Comparison of ENCODE assay signal across 8 cellular contexts in genomic region chr12:14167005-14167628, GRCh38.
DNase-seq lines count a peak whose midpoint lies in the region; ATAC-seq, FAIRE-seq and TF ChIP-seq lines count a peak whose summit lies in the region.

No MANE protein-coding gene starts in this region.

- POLR2A ChIA-PET in SK-N-SH (lab: Yijun Ruan, JAX) = no interaction called here

- 3% methylated on average over 4 of the region's 4 CpGs for WGBS in SK-N-SH (ENCODE audit: low lambda C conversion rate)

- TF ChIP-seq EP300 in SK-N-SH (IDR thresholded peaks at IDR 0.05; ENCODE audit: borderline replicate concordance in 1 of 2, low read depth in 1 of 2, low read length in 1 of 2) = no peak

- no peaks in the 10 kb centered on the region; the same call in 1 of the 2 replicates for H3K27me3 ChIP-seq in SK-N-SH (ENCODE audit: insufficient read depth)

- DNase-seq in AG08396 (ENCODE audit: low spot score) (peak; percentile 75), GM12891 (ENCODE audit: insufficient read length, low spot score) (peak; percentile 34), M059J (ENCODE audit: low read depth) (peak; percentile 50), SK-N-SH (peak; percentile 67), cardiac fibroblast (ENCODE audit: low read depth in 2 of 2) (peak; percentile 64 to 66), left colon (peak in 1 of 2 donors; percentile 40)
- DNase-seq in stimulated activated CD4-positive, alpha-beta T cell treated with anti-CD3 and anti-CD28 coated beads, Interleukin-4, amount 100 ng/mL, for 4 hours = peak; percentile 8 to 9

- H3K9me2 ChIP-seq in SK-N-SH = no peaks in the 10 kb centered on the region

- peak; percentile 95 for TF ChIP-seq CTCF in SK-N-SH (IDR thresholded peaks at IDR 0.05)
- TF ChIP-seq CTCF in cardiac fibroblast (IDR thresholded peaks at IDR 0.05; ENCODE audit: low read depth, low read length) = peak; percentile 96

- H4K20me1 ChIP-seq in SK-N-SH (ENCODE audit: insufficient read depth) = no peaks in the 10 kb centered on the region

- H3K4me1 ChIP-seq in SK-N-SH (ENCODE audit: control insufficient read depth in 1 of 2, insufficient read depth in 2 of 2, low read depth in 1 of 2, low read length in 1 of 2) = no peaks in the 10 kb centered on the region

- H3K27ac ChIP-seq in SK-N-SH (ENCODE audit: low read depth in 2 of 2, low read length in 1 of 2) = no peak overlapping the region

- no peak overlapping the region for H3K4me2 ChIP-seq in SK-N-SH

- H3K9ac ChIP-seq in SK-N-SH = no peak overlapping the region

- intact Hi-C loops in left colon (cut with DNase I, micrococcal nuclease) = loop anchor here in 1 of 2 donors (5.0 kb wide), 1 partner anchor 305 kb away; no protein-coding TSS in a partner anchor

- no peak for TF ChIP-seq POLR2A in GM12891 (IDR thresholded peaks at IDR 0.05; ENCODE audit: low read depth, low read length)

- CTCF ChIA-PET in SK-N-SH (lab: Yijun Ruan, JAX) = interaction anchor here (0.6 to 3.1 kb wide), 34 partner anchors 8 to 955 kb away, joined by 3 to 35 read pairs (median 4); no protein-coding TSS in a partner anchor

- H3K79me2 ChIP-seq in SK-N-SH (ENCODE audit: insufficient read depth) = no peaks in the 10 kb centered on the region

- FAIRE-seq in GM12891 (lab: Jason Lieb, UNC) = peak; percentile 33

- H3K4me3 ChIP-seq in SK-N-SH (ENCODE audit: low read depth in 2 of 2, low read length in 1 of 2) = no peak overlapping the region
- H3K4me3 ChIP-seq in cardiac fibroblast (replicated peaks in 1 of 2; ENCODE audit: low read depth in 2 of 2, low read length in 2 of 2) = no peak overlapping the region

- ATAC-seq in left colon (peak; percentile 50), GM21825 (IDR thresholded peaks at IDR 0.05; ENCODE audit: unreplicated experiment) (no peak)

- peak; percentile 92 for TF ChIP-seq RAD21 in SK-N-SH (IDR thresholded peaks at IDR 0.05; ENCODE audit: low read length)

- no peak overlapping the region for H2AFZ ChIP-seq in SK-N-SH (ENCODE audit: low read depth)

- H3K9me3 ChIP-seq in SK-N-SH = no peaks in the 10 kb centered on the region

- no peaks in the 10 kb centered on the region for H3F3A ChIP-seq in SK-N-SH (replicated peaks; ENCODE audit: insufficient read depth)

- H3K36me3 ChIP-seq in SK-N-SH (replicated peaks in 1 of 2; ENCODE audit: control insufficient read depth in 1 of 2, insufficient read depth in 2 of 2, low read length in 1 of 2) = no peaks in the 10 kb centered on the region

TF ChIP-seq in GM12891, 5 proteins besides CTCF, POLR2A, EP300 and RAD21:
- TF ChIP-seq POLR2AphosphoS5 (IDR thresholded peaks at IDR 0.05; ENCODE audit: low read depth, low read length) (no peak), PAX5 (IDR thresholded peaks at IDR 0.05; ENCODE audit: insufficient read depth, low read length, severe bottlenecking) (no peak), TAF1 (IDR thresholded peaks at IDR 0.05; ENCODE audit: low read depth, low read length) (no peak), SPI1 (IDR thresholded peaks at IDR 0.05; ENCODE audit: low read depth, low read length) (no peak), POU2F2 (IDR thresholded peaks at IDR 0.05; ENCODE audit: low read depth, low read length) (no peak)
TF ChIP-seq in GM12891: peak in this region for 0.

TF ChIP-seq in SK-N-SH, 30 proteins besides CTCF, POLR2A, EP300 and RAD21:
- TF ChIP-seq SMC3 (IDR thresholded peaks at IDR 0.05; ENCODE audit: low read depth, low read length) (peak; percentile 58), JUND (IDR thresholded peaks at IDR 0.05) (no peak)
